ENCODE assay signal across 19 cellular contexts in the genomic region with DNA sequence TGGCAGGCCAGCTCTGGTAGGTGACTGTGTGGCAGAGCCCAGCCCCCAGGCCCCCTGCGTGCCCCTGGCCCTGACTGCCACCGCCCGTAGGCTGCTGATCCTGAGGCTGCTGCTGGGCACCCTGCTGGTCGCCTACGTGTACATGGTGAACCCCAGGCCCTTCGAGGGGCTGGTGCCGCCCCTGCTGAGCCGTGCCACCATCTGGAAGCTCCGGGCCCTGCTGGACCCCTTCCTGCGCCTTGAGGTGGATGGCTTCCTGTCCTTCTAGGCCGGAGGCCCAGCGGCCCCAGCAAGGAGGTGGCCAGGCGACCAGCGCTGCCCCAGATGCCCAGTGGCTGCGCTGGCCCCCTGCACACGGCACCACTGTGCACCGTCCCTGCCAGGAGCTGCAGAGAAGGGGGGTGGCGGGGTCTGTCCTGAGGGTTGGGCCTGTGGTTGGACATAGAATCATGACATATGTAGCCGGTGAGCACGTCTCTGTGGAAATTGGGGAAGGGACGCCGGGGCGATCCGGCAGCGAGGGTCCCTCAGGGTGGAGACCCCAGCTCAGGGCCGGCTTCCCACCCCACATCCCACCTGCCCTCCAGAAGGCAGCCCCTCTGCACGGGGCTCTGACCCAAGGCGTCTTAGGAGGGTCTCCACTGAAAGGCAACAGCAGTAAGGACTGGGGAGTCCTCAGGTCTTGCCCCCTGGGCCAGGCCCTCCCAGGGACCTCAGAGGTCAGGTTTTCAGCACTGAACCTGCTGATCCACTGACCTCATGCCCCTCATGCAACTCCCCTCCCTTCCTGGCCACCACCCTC.
"Had no signal": no experiment of that assay in that cellular context is flagged by ENCODE, and none has a peak within 500 bp of the region (broad histone marks: within the 10 kb centered on the region; RNA-seq: fewer than 3 reads in every experiment).

No MANE protein-coding gene starts in this region.

- H3K4me3 ChIP-seq: lung, tibial nerve had no signal

- H3K36me3 Mint-ChIP-seq: activated CD4-positive, alpha-beta memory T cell treated with anti-CD3 and anti-CD28 coated beads for 36 hours; activated naive CD8-positive, alpha-beta T cell; naive B cell; stimulated activated memory B cell treated with anti-CD40 and anti-IgM and Interleukin-4, amounts not matched to agents 10 μg/mL and 1 μg/mL and 100 μg/mL, for 72 hours had no signal

- H3K9me3 ChIP-seq: tibial nerve had no signal

- H3K27me3 ChIP-seq: tibial nerve had no signal

- H3K27ac ChIP-seq: epithelial cell of prostate, tibial nerve, WERI-Rb-1 had no signal

- H3K27me3 Mint-ChIP-seq: activated CD4-positive, alpha-beta memory T cell treated with anti-CD3 and anti-CD28 coated beads for 36 hours; activated CD4-positive, alpha-beta T cell treated with anti-CD3 and anti-CD28 coated beads for 36 hours; activated naive CD8-positive, alpha-beta T cell; T-helper 17 cell had no signal

- ATAC-seq: activated CD4-positive, alpha-beta T cell treated with anti-CD3 and anti-CD28 coated beads for 36 hours; T-helper 17 cell had no signal

- H3K4me3 Mint-ChIP-seq: activated CD4-positive, alpha-beta memory T cell treated with anti-CD3 and anti-CD28 coated beads for 36 hours; activated CD4-positive, alpha-beta T cell treated with anti-CD3 and anti-CD28 coated beads for 36 hours; activated naive CD8-positive, alpha-beta T cell; naive B cell; stimulated activated memory B cell treated with anti-CD40 and anti-IgM and Interleukin-4, amounts not matched to agents 10 μg/mL and 1 μg/mL and 100 μg/mL, for 72 hours; T-helper 17 cell had no signal

- H3K9me3 Mint-ChIP-seq: activated CD4-positive, alpha-beta memory T cell treated with anti-CD3 and anti-CD28 coated beads for 36 hours; naive B cell; stimulated activated memory B cell treated with anti-CD40 and anti-IgM and Interleukin-4, amounts not matched to agents 10 μg/mL and 1 μg/mL and 100 μg/mL, for 72 hours had no signal

- H3K27ac Mint-ChIP-seq: activated CD4-positive, alpha-beta memory T cell treated with anti-CD3 and anti-CD28 coated beads for 36 hours; activated CD4-positive, alpha-beta T cell treated with anti-CD3 and anti-CD28 coated beads for 36 hours; activated naive CD8-positive, alpha-beta T cell; stimulated activated memory B cell treated with anti-CD40 and anti-IgM and Interleukin-4, amounts not matched to agents 10 μg/mL and 1 μg/mL and 100 μg/mL, for 72 hours; T-helper 17 cell had no signal

- H3K36me3 ChIP-seq: WERI-Rb-1 had no signal

- H3K4me1 ChIP-seq: tibial nerve had no signal

- H3K4me1 Mint-ChIP-seq: activated CD4-positive, alpha-beta T cell treated with anti-CD3 and anti-CD28 coated beads for 36 hours; naive B cell; T-helper 17 cell had no signal

- DNase-seq: activated CD4-positive, alpha-beta memory T cell treated with anti-CD3 and anti-CD28 coated beads for 36 hours; activated CD4-positive, alpha-beta T cell treated with anti-CD3 and anti-CD28 coated beads for 36 hours; activated effector memory CD4-positive, alpha-beta T cell treated with anti-CD3 and anti-CD28 coated beads, Interleukin-2, amount 50 U/mL, for 16 hours; activated T-cell treated with anti-CD3 and anti-CD28 coated beads, Interleukin-2, amount 50 U/mL, for 48 hours; amniotic stem cell; central memory CD4-positive, alpha-beta T cell; cortex of kidney; effector memory CD4-positive, alpha-beta T cell; foreskin melanocyte; naive B cell; retina; stimulated activated CD4-positive, alpha-beta T cell treated with anti-CD3 and anti-CD28 coated beads, Interleukin-2, amount 100 ng/mL, for 48 hours; T-helper 17 cell; WERI-Rb-1 had no signal
